In genomic region chr10:110556993-110557601, GRCh38 we compare ENCODE assay signal across 1 cellular context.
TF ChIP-seq lines count a peak whose summit lies in the region.

No MANE protein-coding gene starts in this region.

TF ChIP-seq in HepG2, 621 proteins besides CTCF, POLR2A, EP300 and RAD21 (continued from another document):
- TF ChIP-seq HMGXB4 (CRISPR knock-in tag; IDR thresholded peaks at IDR 0.05; ENCODE audit: borderline replicate concordance in 1 of 2, low read depth in 1 of 2) (no peak), SUZ12 (IDR thresholded peaks at IDR 0.05; ENCODE audit: low read depth, low read length) (no peak), SMC3 (IDR thresholded peaks at IDR 0.05; ENCODE audit: low read length) (peak; percentile 64; the same call in 1 of the 2 replicates), XRCC5 (optimal IDR thresholded peaks at IDR 0.05; ENCODE audit: low read length) (peak; percentile 22)
